Comparison of ENCODE assay signal across 12 cellular contexts in the genomic region with DNA sequence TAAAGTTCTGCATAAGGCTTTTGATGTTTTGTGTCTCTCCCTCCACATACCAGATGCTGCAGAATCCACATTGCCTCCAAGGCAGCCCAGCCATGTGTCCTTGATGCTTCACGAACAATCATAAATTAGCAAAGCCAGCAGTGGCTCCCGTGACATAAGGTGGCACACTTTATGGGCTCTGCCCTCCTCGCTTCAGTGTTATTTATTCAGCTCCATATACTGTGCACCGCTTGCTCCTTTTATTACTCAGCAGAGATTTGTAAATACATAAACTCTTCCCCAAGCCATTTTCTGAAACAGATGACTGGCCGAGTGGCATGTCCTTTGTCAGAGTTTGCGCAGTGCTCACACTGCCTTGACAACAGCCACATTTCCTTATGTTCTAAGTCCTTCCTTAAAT.
DNase-seq lines count a peak whose midpoint lies in the region; ATAC-seq and TF ChIP-seq lines count a peak whose summit lies in the region.
"Had no signal": no experiment of that assay in that cellular context is flagged by ENCODE, and none has a peak within 500 bp of the region (broad histone marks: within the 10 kb centered on the region; RNA-seq: fewer than 3 reads in every experiment).

No MANE protein-coding gene starts in this region.

- H3K4me3 ChIP-seq in GM23338: no peak overlapping the region
- H3K4me3 ChIP-seq in PC-3 (ENCODE audit: low read length): no peak overlapping the region
- H3K4me3 ChIP-seq: BLaER1, SJCRH30 had no signal

- H3F3A ChIP-seq in GM23338 (replicated peaks; ENCODE audit: low read depth): no peaks in the 10 kb centered on the region
- no peaks in the 10 kb centered on the region for H3F3A ChIP-seq in PC-3 (ENCODE audit: low read length, unreplicated experiment)

- H3K27ac ChIP-seq in GM23338 (ENCODE audit: low read depth) (no peak overlapping the region), PC-3 (ENCODE audit: low read length) (no peak overlapping the region)
- H3K27ac ChIP-seq: BLaER1, SJCRH30 had no signal

- H3K79me2 ChIP-seq in GM23338 (replicated peaks; ENCODE audit: insufficient read depth) (no peaks in the 10 kb centered on the region), PC-3 (ENCODE audit: low read length) (no peaks in the 10 kb centered on the region)

- no peaks in the 10 kb centered on the region for H4K20me1 ChIP-seq in GM23338 (replicated peaks; ENCODE audit: insufficient read depth)
- no peaks in the 10 kb centered on the region for H4K20me1 ChIP-seq in PC-3 (ENCODE audit: low read length)
- H4K20me1 ChIP-seq: BLaER1 had no signal

- intact Hi-C loops in PC-3 (cut with micrococcal nuclease): loop anchor here (1.0 to 5.0 kb wide), 11 partner anchors 84 to 487 kb away; partner anchors contain the start of gene SLC35F3
- intact Hi-C loops in left colon (cut with DNase I, micrococcal nuclease): loop anchor here in 1 of 2 donors (5.0 to 10.0 kb wide), 2 partner anchors 349 to 487 kb away; no protein-coding TSS in a partner anchor
- intact Hi-C loops in activated CD4-positive, alpha-beta T cell treated with anti-CD3 and anti-CD28 coated beads, Interleukin-2, amount 10 ng/mL, durations not matched to agents 24 days and 14 days (cut with micrococcal nuclease): loop anchor here (1.0 to 2.0 kb wide), 4 partner anchors 350 to 487 kb away; no protein-coding TSS in a partner anchor

- in situ Hi-C loops in Caki2 (cut with HindIII; ENCODE audit: low pct_unique_long_range_greater_than_20kb, low sequenced_read_pairs): no loop called here

- H3K9me3 ChIP-seq in PC-3 (ENCODE audit: low read length): no peaks in the 10 kb centered on the region
- H3K9me3 ChIP-seq: BLaER1 had no signal

- H3K9me2 ChIP-seq in GM23338 (ENCODE audit: insufficient read depth): 0 out of 2 replicates have a peak, but pooled peaks cover 6% of the 10 kb centered on the region
- H3K9me2 ChIP-seq in PC-3 (replicated peaks; ENCODE audit: low read length): no peaks in the 10 kb centered on the region

- TF ChIP-seq CTCF in GM23338 (conservative IDR thresholded peaks at IDR 0.05; ENCODE audit: low read depth in 2 of 2) (no peak), PC-3 (conservative IDR thresholded peaks at IDR 0.05; ENCODE audit: low read depth, low read length) (no peak)

- DNase-seq in Caki2 (ENCODE audit: low read depth) (peak; percentile 59), GM23338 (ENCODE audit: low spot score) (peak; percentile 12), PC-3 (no peak), left colon (no peak), NCI-H1048 (lab: John Stamatoyannopoulos, UW) (no peak), hypothalamus (lab: John Stamatoyannopoulos, UW) (no peak)
- DNase-seq in activated CD4-positive, alpha-beta T cell treated with anti-CD3 and anti-CD28 coated beads, Interleukin-2, amount 10 ng/mL, durations not matched to agents 24 days and 14 days: no peak

- H3K4me1 ChIP-seq in GM23338 (ENCODE audit: insufficient read depth): no peaks in the 10 kb centered on the region
- H3K4me1 ChIP-seq in PC-3 (ENCODE audit: insufficient read depth, low read length): peaks cover 12% of the 10 kb centered on the region
- H3K4me1 ChIP-seq: SJCRH30 had no signal

- peaks cover 4% of the 10 kb centered on the region; the same call in 1 of the 3 replicates for H3K36me3 Mint-ChIP-seq in GM23338 (ENCODE audit: low read depth)
- H3K36me3 Mint-ChIP-seq in activated CD4-positive, alpha-beta T cell treated with anti-CD3 and anti-CD28 coated beads, Interleukin-2, amount 10 ng/mL, durations not matched to agents 24 days and 14 days (ENCODE audit: low read depth): no peaks in the 10 kb centered on the region
- H3K36me3 Mint-ChIP-seq: CD4-positive, CD25-positive, alpha-beta regulatory T cell had no signal

- H3K4me2 ChIP-seq in GM23338: no peak overlapping the region
- no peak overlapping the region for H3K4me2 ChIP-seq in PC-3 (ENCODE audit: low read length)
- H3K4me2 ChIP-seq: BLaER1 had no signal

- POLR2A ChIA-PET in PC-3 (lab: Charles Lee; ENCODE audit: unreplicated experiment): no interaction called here

- H3K9me3 Mint-ChIP-seq in GM23338: peaks cover 19% of the 10 kb centered on the region; the same call in 2 of the 3 replicates
- no peaks in the 10 kb centered on the region for H3K9me3 Mint-ChIP-seq in activated CD4-positive, alpha-beta T cell treated with anti-CD3 and anti-CD28 coated beads, Interleukin-2, amount 10 ng/mL, durations not matched to agents 24 days and 14 days

- no peak overlapping the region for H2AFZ ChIP-seq in GM23338
- no peak overlapping the region for H2AFZ ChIP-seq in PC-3 (ENCODE audit: low read length)

- H3K4me3 Mint-ChIP-seq in GM23338: no peak overlapping the region
- H3K4me3 Mint-ChIP-seq in activated CD4-positive, alpha-beta T cell treated with anti-CD3 and anti-CD28 coated beads, Interleukin-2, amount 10 ng/mL, durations not matched to agents 24 days and 14 days: no peak overlapping the region
- H3K4me3 Mint-ChIP-seq: CD4-positive, CD25-positive, alpha-beta regulatory T cell; T-helper 17 cell had no signal

- peaks cover 2% of the 10 kb centered on the region for H3K27me3 Mint-ChIP-seq in GM23338 (ENCODE audit: insufficient read depth, low read depth, poor library complexity)
- peaks cover 5% of the 10 kb centered on the region for H3K27me3 Mint-ChIP-seq in activated CD4-positive, alpha-beta T cell treated with anti-CD3 and anti-CD28 coated beads, Interleukin-2, amount 10 ng/mL, durations not matched to agents 24 days and 14 days

- H3K27ac Mint-ChIP-seq in GM23338: no peak overlapping the region
- no peak overlapping the region for H3K27ac Mint-ChIP-seq in activated CD4-positive, alpha-beta T cell treated with anti-CD3 and anti-CD28 coated beads, Interleukin-2, amount 10 ng/mL, durations not matched to agents 24 days and 14 days
- H3K27ac Mint-ChIP-seq: CD4-positive, CD25-positive, alpha-beta regulatory T cell; T-helper 17 cell had no signal

- no TSS peak for BruUV-seq in PC-3 (replicated peaks; lab: Mats Ljungman, UMichigan)

- ATAC-seq in GM23338 (no peak), PC-3 (peak; percentile 45), left colon (peak; percentile 66), HG03045 (IDR thresholded peaks at IDR 0.05; ENCODE audit: unreplicated experiment) (no peak)

- H3K36me3 ChIP-seq in GM23338 (ENCODE audit: insufficient read depth) (no peaks in the 10 kb centered on the region), PC-3 (ENCODE audit: low read depth, low read length) (no peaks in the 10 kb centered on the region)
- H3K36me3 ChIP-seq: BLaER1, SJCRH30 had no signal

- CTCF ChIA-PET in PC-3 (lab: Charles Lee): interaction anchor here (1.0 to 1.4 kb wide), 4 partner anchors 113 to 351 kb away, joined by 3 to 11 read pairs (median 4); partner anchors contain the start of gene SLC35F3

- H3K27me3 ChIP-seq in GM23338 (ENCODE audit: insufficient read depth): no peaks in the 10 kb centered on the region
- no peaks in the 10 kb centered on the region for H3K27me3 ChIP-seq in PC-3 (ENCODE audit: low read length)
- H3K27me3 ChIP-seq: BLaER1, SJCRH30 had no signal

- H3K9ac ChIP-seq in PC-3 (ENCODE audit: low read length): no peak overlapping the region
- H3K9ac ChIP-seq: BLaER1 had no signal

- H3K4me1 Mint-ChIP-seq in GM23338: 0 out of 3 replicates have a peak, but pooled peaks cover 4% of the 10 kb centered on the region
- no peaks in the 10 kb centered on the region for H3K4me1 Mint-ChIP-seq in activated CD4-positive, alpha-beta T cell treated with anti-CD3 and anti-CD28 coated beads, Interleukin-2, amount 10 ng/mL, durations not matched to agents 24 days and 14 days
- H3K4me1 Mint-ChIP-seq: CD4-positive, CD25-positive, alpha-beta regulatory T cell; T-helper 17 cell had no signal

TF ChIP-seq in GM23338, 12 proteins besides CTCF, POLR2A, EP300 and RAD21 (continues in another document):
- TF ChIP-seq EZH2phosphoT487 (IDR thresholded peaks at IDR 0.05; ENCODE audit: unreplicated experiment): no peak

Comparison
In these comparisons a context has a peak if more than half of its experiments do, and no peak if none do; other contexts are left out.
1. DNase-seq: peak in Caki2 (single experiment) and GM23338 (single experiment); none in PC-3 (single experiment), left colon (0 of 2), NCI-H1048 (single experiment), activated CD4-positive, alpha-beta T cell treated with anti-CD3 and anti-CD28 coated beads, Interleukin-2, amount 10 ng/mL, durations not matched to agents 24 days and 14 days (single experiment) and hypothalamus (0 of 51).
2. ATAC-seq: peak in PC-3 (single experiment) and left colon (single experiment); none in GM23338 (single experiment) and HG03045 (single experiment).